ENCODE assay signal across 8 cellular contexts in the genomic region with DNA sequence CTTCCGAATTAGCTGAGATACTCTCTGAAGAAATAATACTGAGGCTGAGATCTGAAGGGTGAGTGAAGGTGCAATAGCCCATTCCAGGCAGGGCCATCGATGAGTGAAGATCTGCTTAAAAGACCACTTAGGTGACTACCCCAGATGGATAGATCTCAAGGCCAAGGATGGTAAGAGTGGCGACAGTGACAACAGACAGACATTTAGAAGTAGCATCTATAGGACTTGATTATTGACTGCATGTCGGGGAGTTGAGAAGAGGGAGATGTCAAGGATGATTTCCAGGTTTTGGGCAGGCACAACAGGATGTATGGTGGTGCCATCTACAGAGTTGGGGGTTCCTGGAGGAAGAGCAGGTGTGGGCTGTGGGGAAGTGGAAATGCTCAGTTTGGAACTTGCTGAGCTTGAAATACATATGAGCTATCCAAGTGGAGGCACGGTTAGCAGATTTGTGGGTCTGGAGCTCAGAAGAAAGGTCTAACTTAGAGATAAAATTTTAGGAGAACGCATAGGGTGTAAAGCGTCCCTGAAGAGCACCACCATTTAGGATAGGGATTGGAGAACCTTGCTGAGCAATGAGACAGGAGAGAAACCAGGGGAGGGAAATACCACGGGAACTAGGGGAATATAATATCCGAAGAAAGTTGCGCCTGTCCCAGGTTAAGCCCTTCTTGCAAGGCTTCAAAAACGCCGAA. TPM values are rescaled to one million over a fixed set of nuclear protein-coding genes. Genes with fewer than 3 reads are reported as not detected.
DNase-seq lines count a peak whose midpoint lies in the region; ATAC-seq and TF ChIP-seq lines count a peak whose summit lies in the region.

No MANE protein-coding gene starts in this region.

- peak; percentile 11 for DNase-seq in BJ (ENCODE audit: low read depth)
- DNase-seq in NAMALWA (ENCODE audit: low spot score) = peak; percentile 45
- DNase-seq in body of pancreas = no peak
- DNase-seq in immature natural killer cell = no peak
- DNase-seq in stimulated activated naive B cell treated with anti-CD40 and anti-IgM and Interleukin-4, amounts not matched to agents 10 μg/mL and 1 μg/mL and 100 μg/mL, for 72 hours = no peak
- DNase-seq in stimulated activated CD4-positive, alpha-beta T cell treated with anti-CD3 and anti-CD28 coated beads, Interleukin-15, amount 100 ng/mL, for 24 hours = no peak
- no peak for DNase-seq in EL

- no peaks in the 10 kb centered on the region for H3K9me3 Mint-ChIP-seq in immature natural killer cell
- no peaks in the 10 kb centered on the region for H3K9me3 Mint-ChIP-seq in stimulated activated naive B cell treated with anti-CD40 and anti-IgM and Interleukin-4, amounts not matched to agents 10 μg/mL and 1 μg/mL and 100 μg/mL, for 72 hours

- WGBS in body of pancreas, 2 donors = 9 to 10% methylated on average over 11 to 12 of the region's 12 CpGs

- H3K27me3 Mint-ChIP-seq in immature natural killer cell (ENCODE audit: low read depth in 3 of 3) = peaks cover 5 to 27% (median 15%) of the 10 kb centered on the region in 3 donors
- peaks cover 3 to 11% of the 10 kb centered on the region in 2 donors for H3K27me3 Mint-ChIP-seq in stimulated activated naive B cell treated with anti-CD40 and anti-IgM and Interleukin-4, amounts not matched to agents 10 μg/mL and 1 μg/mL and 100 μg/mL, for 72 hours

- peaks cover 21% of the 10 kb centered on the region for H3K4me1 ChIP-seq in body of pancreas

- H3K27me3 ChIP-seq in BJ (ENCODE audit: control insufficient read depth, insufficient read depth, low read length) = no peaks in the 10 kb centered on the region
- H3K27me3 ChIP-seq in body of pancreas = no peaks in the 10 kb centered on the region

- TF ChIP-seq CTCF in BJ (IDR thresholded peaks at IDR 0.05; ENCODE audit: insufficient read depth, low read depth, low read length) (no peak), body of pancreas (IDR thresholded peaks at IDR 0.05) (no peak)

- intact Hi-C loops in body of pancreas (cut with DNase I) = no loop called here

- H3K36me3 Mint-ChIP-seq in immature natural killer cell = peaks cover 6 to 12% (median 10%) of the 10 kb centered on the region in 3 donors
- H3K36me3 Mint-ChIP-seq in stimulated activated naive B cell treated with anti-CD40 and anti-IgM and Interleukin-4, amounts not matched to agents 10 μg/mL and 1 μg/mL and 100 μg/mL, for 72 hours = peaks cover 8 to 19% of the 10 kb centered on the region in 2 donors

- H3K27ac Mint-ChIP-seq in immature natural killer cell = peak overlapping the region; percentile 93 to 100 (median 98)
- peak overlapping the region; percentile 100 for H3K27ac Mint-ChIP-seq in stimulated activated naive B cell treated with anti-CD40 and anti-IgM and Interleukin-4, amounts not matched to agents 10 μg/mL and 1 μg/mL and 100 μg/mL, for 72 hours

- peaks cover 15 to 29% of the 10 kb centered on the region in 2 donors for H3K4me1 Mint-ChIP-seq in immature natural killer cell
- H3K4me1 Mint-ChIP-seq in stimulated activated naive B cell treated with anti-CD40 and anti-IgM and Interleukin-4, amounts not matched to agents 10 μg/mL and 1 μg/mL and 100 μg/mL, for 72 hours = peaks cover 13 to 20% of the 10 kb centered on the region in 2 donors

- no peaks in the 10 kb centered on the region for H3K9me3 ChIP-seq in body of pancreas

- peak overlapping the region; percentile 96 to 98 (median 96) for H3K27ac ChIP-seq in body of pancreas

- no peaks in the 10 kb centered on the region for H3K36me3 ChIP-seq in BJ (ENCODE audit: control insufficient read depth, insufficient read depth, low read length)
- H3K36me3 ChIP-seq in body of pancreas (replicated peaks in 1 of 2; ENCODE audit: insufficient read depth in 1 of 2, low read depth in 2 of 2) = no peaks in the 10 kb centered on the region

- ATAC-seq in GM19395 (IDR thresholded peaks at IDR 0.05; ENCODE audit: unreplicated experiment) = peak; percentile 2
- ATAC-seq in body of pancreas = peak; percentile 38
- peak in 1 of 2 donors; percentile 2 for ATAC-seq in stimulated activated naive B cell treated with anti-CD40 and anti-IgM and Interleukin-4, amounts not matched to agents 10 μg/mL and 1 μg/mL and 100 μg/mL, for 72 hours (replicated peaks)

- H3K4me3 ChIP-seq in BJ (ENCODE audit: low read depth, low read length) (peak overlapping the region; percentile 93), body of pancreas (peak overlapping the region; percentile 26 to 87)

- H3K4me3 Mint-ChIP-seq in immature natural killer cell = peak overlapping the region; percentile 86 to 92 (median 86)
- peak overlapping the region; percentile 78 to 87 for H3K4me3 Mint-ChIP-seq in stimulated activated naive B cell treated with anti-CD40 and anti-IgM and Interleukin-4, amounts not matched to agents 10 μg/mL and 1 μg/mL and 100 μg/mL, for 72 hours

- POLR2A ChIA-PET in BJ (lab: Charles Lee) = interaction anchor here (0.5 to 0.6 kb wide), 2 partner anchors 22 to 700 kb away, joined by 4 to 28 read pairs; no protein-coding TSS in a partner anchor

- CTCF ChIA-PET in BJ (lab: Yijun Ruan, JAX) = interaction anchor here (0.6 to 2.0 kb wide), 6 partner anchors 14 to 634 kb away, joined by 3 to 8 read pairs (median 4); partner anchors contain the start of gene ANKRD37

- TF ChIP-seq POLR2A in body of pancreas (IDR thresholded peaks at IDR 0.05) = no peak

RNA-seq across cellular contexts. Expression of gene UFSP2, which starts 0.7 kb away (rescaled TPM):
- 18.8 and 39.2 TPM in 2 replicates for polyA plus RNA-seq in BJ (2011; rRNA removed)
- polyA minus RNA-seq in BJ (2011; rRNA and poly(A)+ RNA removed) = 15.3 and 23.5 TPM in 2 replicates
- 10 to 100 TPM; 14.8 to 18.5 TPM for total RNA-seq in body of pancreas
- 10 to 100 TPM; 24.9 to 54.2 (median 31.9) TPM for polyA plus RNA-seq in immature natural killer cell

RNA-seq across cellular contexts. Expression of gene ANKRD37, which starts 28.4 kb away (rescaled TPM):
- polyA plus RNA-seq in BJ (2011; rRNA removed) (13.2 and 13.7 TPM in 2 replicates), immature natural killer cell (10 to 100 TPM in 1 of 3 donors, 1 to 10 TPM in 2; 7.1 to 10.0 (median 8.4) TPM)
- 1.7 and 6.9 TPM in 2 replicates for polyA minus RNA-seq in BJ (2011; rRNA and poly(A)+ RNA removed)
- total RNA-seq in body of pancreas = 10 to 100 TPM; 10.1 to 22.4 TPM

RNA-seq across cellular contexts. Expression of gene LRP2BP, which starts 29.3 kb away (rescaled TPM):
- 0.13 and 0.15 TPM in 2 replicates for polyA plus RNA-seq in BJ (2011; rRNA removed)
- polyA minus RNA-seq in BJ (2011; rRNA and poly(A)+ RNA removed) = 0.09 and 0.10 TPM in 2 replicates
- total RNA-seq in body of pancreas = 1 to 10 TPM; 2.0 to 2.1 TPM
- polyA plus RNA-seq in immature natural killer cell = under 1 TPM in 2 of 3 donors, not detected in 1; 0.17 to 0.36 TPM

RNA-seq across cellular contexts. Expression of gene CCDC110, which starts 46.5 kb away (rescaled TPM):
- polyA plus RNA-seq in BJ (2011; rRNA removed) (not detected in 2 replicates), immature natural killer cell (not detected)
- not detected in 2 replicates for polyA minus RNA-seq in BJ (2011; rRNA and poly(A)+ RNA removed)
- total RNA-seq in body of pancreas = 10 to 100 TPM; 15.3 to 20.1 TPM

Comparison
In these comparisons a context has a peak if more than half of its experiments do, and no peak if none do; other contexts are left out.
1. DNase-seq: peak in BJ (single experiment) and NAMALWA (single experiment); none in body of pancreas (0 of 4), immature natural killer cell (0 of 3), stimulated activated naive B cell treated with anti-CD40 and anti-IgM and Interleukin-4, amounts not matched to agents 10 μg/mL and 1 μg/mL and 100 μg/mL, for 72 hours (single experiment), stimulated activated CD4-positive, alpha-beta T cell treated with anti-CD3 and anti-CD28 coated beads, Interleukin-15, amount 100 ng/mL, for 24 hours (single experiment) and EL (single experiment).